Comparison of ENCODE assay signal across 8 cellular contexts in the genomic region with DNA sequence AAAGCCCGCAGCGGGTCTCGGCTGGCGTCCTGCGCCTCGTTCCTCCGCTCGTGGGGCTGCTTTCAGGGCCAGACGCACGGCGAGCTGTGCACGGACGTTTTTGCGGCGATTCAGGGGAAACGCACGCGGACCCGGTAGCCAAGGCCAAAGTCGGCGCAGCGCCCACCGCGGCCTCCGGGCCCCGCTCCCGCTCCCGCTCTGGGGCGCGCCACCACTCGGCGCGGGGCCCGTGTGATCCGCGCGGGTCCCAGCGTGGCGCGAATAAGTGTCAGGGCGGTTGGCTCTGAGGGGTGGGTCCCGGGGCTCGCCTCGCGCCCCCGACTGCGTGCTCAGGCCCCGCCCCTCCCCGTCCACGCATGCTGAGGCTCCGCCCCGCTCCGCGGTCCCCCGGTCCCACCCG. TPM values are rescaled to one million over a fixed set of nuclear protein-coding genes. Genes with fewer than 3 reads are reported as not detected.
DNase-seq lines count a peak whose midpoint lies in the region; ATAC-seq and TF ChIP-seq lines count a peak whose summit lies in the region.

No MANE protein-coding gene starts in this region.

- H3K4me1 Mint-ChIP-seq in Caco-2 (ENCODE audit: low read depth, unreplicated experiment) = peaks cover 18% of the 10 kb centered on the region

- CTCF ChIA-PET in Caco-2 (lab: Charles Lee) = no interaction called here

- no peaks in the 10 kb centered on the region for H3K27me3 Mint-ChIP-seq in Caco-2 (ENCODE audit: insufficient read depth, unreplicated experiment)

- in situ Hi-C loops in astrocyte of the spinal cord (cut with HindIII; ENCODE audit: low sequenced_read_pairs) = no loop called here

- H3K36me3 Mint-ChIP-seq in Caco-2 (ENCODE audit: insufficient read depth, unreplicated experiment) = peaks cover 36% of the 10 kb centered on the region

- no peak overlapping the region for H3K27ac Mint-ChIP-seq in Caco-2 (ENCODE audit: unreplicated experiment)

- H3K9me3 Mint-ChIP-seq in Caco-2 (ENCODE audit: unreplicated experiment) = no peaks in the 10 kb centered on the region

- H3K36me3 ChIP-seq in Caco-2 (ENCODE audit: control insufficient read depth, insufficient read depth, low read length) (no peaks in the 10 kb centered on the region; the same call in 1 of the 2 replicates), mucosa of rectum (ENCODE audit: control insufficient read depth in 2 of 2, insufficient read depth in 2 of 2, low read length in 2 of 2) (peaks cover 0 to 2% of the 10 kb centered on the region in 2 donors)

- no peak overlapping the region for H3K4me3 Mint-ChIP-seq in Caco-2 (ENCODE audit: unreplicated experiment)

- intact Hi-C loops in Caco-2 (cut with micrococcal nuclease; ENCODE audit: unreplicated experiment) = no loop called here

- POLR2A ChIA-PET in Caco-2 (lab: Charles Lee) = no interaction called here

- no TSS peak for BruUV-seq in Caco-2 (replicated peaks; lab: Mats Ljungman, UMichigan)

- peaks cover 14% of the 10 kb centered on the region for H3K4me1 ChIP-seq in Caco-2
- H3K4me1 ChIP-seq in mucosa of rectum (ENCODE audit: control insufficient read depth in 2 of 2, insufficient read depth in 2 of 2, low read length in 2 of 2) = peaks cover 9% of the 10 kb centered on the region in 2 donors

- peak; percentile 25 for ATAC-seq in HG02610 (IDR thresholded peaks at IDR 0.05; ENCODE audit: unreplicated experiment)
- no peak for ATAC-seq in GM19023 (IDR thresholded peaks at IDR 0.05; ENCODE audit: unreplicated experiment)

- peak overlapping the region; percentile 13; the same call in 1 of the 2 replicates for H3K4me3 ChIP-seq in Caco-2 (ENCODE audit: low read depth, low read length)
- H3K4me3 ChIP-seq in astrocyte of the spinal cord (ENCODE audit: low read depth, low read length) = peak overlapping the region; percentile 51
- H3K4me3 ChIP-seq in mucosa of rectum (ENCODE audit: low read length in 2 of 2) = peak overlapping the region; percentile 54 to 60

- H3K27ac ChIP-seq in mucosa of rectum (ENCODE audit: low read depth in 2 of 2, low read length in 2 of 2) = peak overlapping the region; percentile 38 to 51

- H3K9me3 ChIP-seq in Caco-2 (peaks cover 12% of the 10 kb centered on the region; the same call in 1 of the 2 replicates), mucosa of rectum (ENCODE audit: control insufficient read depth in 2 of 2, low read length in 2 of 2) (no peaks in the 10 kb centered on the region)

- no peak for TF ChIP-seq CTCF in Caco-2 (IDR thresholded peaks at IDR 0.05; ENCODE audit: insufficient read depth in 1 of 2, low read depth in 1 of 2, low read length in 1 of 2, severe bottlenecking in 1 of 2, unreplicated experiment in 1 of 2)
- no peak for TF ChIP-seq CTCF in astrocyte of the spinal cord (IDR thresholded peaks at IDR 0.05; ENCODE audit: low read depth, low read length)

- H3K9ac ChIP-seq in mucosa of rectum (ENCODE audit: low read depth in 1 of 2, low read length in 2 of 2) = peak overlapping the region in 1 of 2 donors; percentile 48

- DNase-seq in Caco-2 (no peak), astrocyte of the spinal cord (ENCODE audit: low read depth, low spot score) (no peak), ecto neural progenitor cell (ENCODE audit: low spot score) (no peak), HuH-7 (ENCODE audit: low spot score) (no peak)
- DNase-seq in stimulated activated CD4-positive, alpha-beta T cell treated with anti-CD3 and anti-CD28 coated beads, Interleukin-2, amount 100 ng/mL, for 24 hours = no peak

- H3K27me3 ChIP-seq in Caco-2 (replicated peaks; ENCODE audit: control insufficient read depth, insufficient read depth, low read length) (no peaks in the 10 kb centered on the region), mucosa of rectum (ENCODE audit: control insufficient read depth in 2 of 2, insufficient read depth in 2 of 2, low read length in 2 of 2) (no peaks in the 10 kb centered on the region)

RNA-seq across cellular contexts. Expression of a gene that starts 0.7 kb away (rescaled TPM):
- 94.6 and 108 TPM in 2 replicates for total RNA-seq in Caco-2 (2022)

RNA-seq across cellular contexts. Expression of a gene that starts 15.8 kb away (rescaled TPM):
- total RNA-seq in Caco-2 (2022) = 55.7 and 60.0 TPM in 2 replicates

RNA-seq across cellular contexts. Expression of a gene that starts 34.7 kb away (rescaled TPM):
- 47.2 and 53.6 TPM in 2 replicates for total RNA-seq in Caco-2 (2022)

RNA-seq across cellular contexts. Expression of a gene that starts 52.7 kb away (rescaled TPM):
- total RNA-seq in Caco-2 (2022) = 6.3 and 8.8 TPM in 2 replicates
